In the genomic region with DNA sequence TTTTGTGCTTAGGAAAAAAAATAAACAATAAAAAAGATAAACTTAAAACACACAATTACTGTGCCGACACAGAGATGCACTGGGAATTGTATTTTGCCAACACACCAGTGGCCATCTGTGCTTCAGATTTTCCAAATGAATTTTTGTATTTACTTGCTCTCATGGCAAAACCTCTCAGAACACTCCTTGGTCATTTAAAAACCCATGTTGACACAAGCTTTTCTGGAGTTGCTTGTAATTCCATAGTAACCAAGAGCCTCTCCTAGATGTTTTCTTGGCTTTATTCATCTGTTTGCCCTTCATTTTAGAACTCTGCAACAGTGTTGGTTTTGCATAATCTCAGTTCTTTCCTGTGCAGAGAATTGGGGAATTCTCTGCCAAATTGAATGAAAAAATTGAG, we compare ENCODE assay signal across 24 cellular contexts.
DNase-seq lines count a peak whose midpoint lies in the region; TF ChIP-seq lines count a peak whose summit lies in the region.
"Had no signal": no experiment of that assay in that cellular context is flagged by ENCODE, and none has a peak within 500 bp of the region (broad histone marks: within the 10 kb centered on the region; RNA-seq: fewer than 3 reads in every experiment).

No MANE protein-coding gene starts in this region.

- no peaks in the 10 kb centered on the region for H3K27me3 ChIP-seq in smooth muscle cell (ENCODE audit: low read depth)
- no peaks in the 10 kb centered on the region for H3K27me3 ChIP-seq in spleen (replicated peaks in 1 of 7)
- H3K27me3 ChIP-seq: ascending aorta, heart right ventricle, uterus had no signal

- H3K4me2 ChIP-seq in smooth muscle cell = peak overlapping the region; percentile 74

- DNase-seq in NCI-H1694 treated with DMSO at 0.1 percent for 48 hours (lab: John Stamatoyannopoulos, UW) (peak; percentile 22), NCI-H1694 (lab: John Stamatoyannopoulos, UW) (no peak), NCI-H2196 (lab: John Stamatoyannopoulos, UW; ENCODE audit: unreplicated experiment) (peak; percentile 17), fibroblast of peridontal ligament (ENCODE audit: extremely low read depth) (peak; percentile 13), smooth muscle cell (lab: John Stamatoyannopoulos, UW; ENCODE audit: unreplicated experiment) (no peak), spleen (no peak), kidney tubule cell (ENCODE audit: low spot score) (no peak), cerebellar cortex (ENCODE audit: low spot score) (no peak)
- DNase-seq: activated CD4-positive, CD25-positive, alpha-beta regulatory T cell; activated naive CD4-positive, alpha-beta T cell treated with anti-CD3 and anti-CD28 coated beads, Interleukin-2, amount 10 ng/mL, durations not matched to agents 7 days and 5 days; activated T-cell treated with anti-CD3 and anti-CD28 coated beads, Interleukin-2, amount 50 U/mL, for 4 hours; Calu3; effector memory CD4-positive, alpha-beta T cell; GDM1; H9; heart right ventricle; islet precursor cell; NCI-H226; psoas muscle; small intestine; T-helper 9 cell; uterus had no signal

- H3K4me3 ChIP-seq in smooth muscle cell (no peak overlapping the region), spleen (no peak overlapping the region)
- H3K4me3 ChIP-seq: ascending aorta, heart right ventricle, psoas muscle, uterus had no signal

- H3K9ac ChIP-seq in smooth muscle cell (ENCODE audit: low read depth) = no peak overlapping the region

- no peaks in the 10 kb centered on the region for H4K20me1 ChIP-seq in smooth muscle cell (ENCODE audit: low read depth)

- no peak for TF ChIP-seq CTCF in smooth muscle cell (IDR thresholded peaks at IDR 0.05; ENCODE audit: borderline replicate concordance, insufficient read depth, poor library complexity, severe bottlenecking)
- no peak for TF ChIP-seq CTCF in spleen (IDR thresholded peaks at IDR 0.05 in 8 of 11, conservative IDR thresholded peaks at IDR 0.05 in 3 of 11)

- H3F3A ChIP-seq in smooth muscle cell (ENCODE audit: low read depth) = no peaks in the 10 kb centered on the region

- WGBS in smooth muscle cell (ENCODE audit: low lambda C conversion rate) = 5% methylated on average over 1 of the region's 1 CpG
- 71 to 85% (median 84%) methylated on average over 1 of the region's 1 CpG for WGBS in spleen, 5 donors

- H2AFZ ChIP-seq in smooth muscle cell (ENCODE audit: low read depth) = peak overlapping the region; percentile 62

- peak overlapping the region; percentile 20 for H3K27ac ChIP-seq in smooth muscle cell (ENCODE audit: low read depth)
- H3K27ac ChIP-seq in spleen = no peak overlapping the region
- H3K27ac ChIP-seq: ascending aorta, heart right ventricle, psoas muscle, RWPE1, uterus had no signal

- no peaks in the 10 kb centered on the region for H3K36me3 ChIP-seq in smooth muscle cell (ENCODE audit: low read depth)
- no peaks in the 10 kb centered on the region for H3K36me3 ChIP-seq in spleen
- H3K36me3 ChIP-seq: ascending aorta, heart right ventricle, uterus had no signal

- H3K9me3 ChIP-seq in smooth muscle cell (replicated peaks; ENCODE audit: low read depth) = no peaks in the 10 kb centered on the region
- no peaks in the 10 kb centered on the region for H3K9me3 ChIP-seq in spleen
- H3K9me3 ChIP-seq: ascending aorta, heart right ventricle, psoas muscle, uterus had no signal

- H3K4me1 ChIP-seq in smooth muscle cell (ENCODE audit: low read depth) (no peaks in the 10 kb centered on the region), spleen (no peaks in the 10 kb centered on the region)
- H3K4me1 ChIP-seq: ascending aorta, heart right ventricle, psoas muscle had no signal

- intact Hi-C loops in spleen (cut with DNase I; ENCODE audit: low total_unique reads) = no loop called here

- no peaks in the 10 kb centered on the region for H3K79me2 ChIP-seq in smooth muscle cell (ENCODE audit: low read depth)

- TF ChIP-seq POLR2A in spleen (IDR thresholded peaks at IDR 0.05) = no peak

Comparison
In these comparisons a context has a peak if more than half of its experiments do, and no peak if none do; other contexts are left out.
1. DNase-seq: peak in NCI-H1694 treated with DMSO at 0.1 percent for 48 hours (single experiment), NCI-H2196 (single experiment) and fibroblast of peridontal ligament (single experiment); none in NCI-H1694 (single experiment), smooth muscle cell (single experiment), spleen (single experiment), kidney tubule cell (single experiment) and cerebellar cortex (single experiment).